Comparison of ENCODE assay signal across 8 cellular contexts in the genomic region with DNA sequence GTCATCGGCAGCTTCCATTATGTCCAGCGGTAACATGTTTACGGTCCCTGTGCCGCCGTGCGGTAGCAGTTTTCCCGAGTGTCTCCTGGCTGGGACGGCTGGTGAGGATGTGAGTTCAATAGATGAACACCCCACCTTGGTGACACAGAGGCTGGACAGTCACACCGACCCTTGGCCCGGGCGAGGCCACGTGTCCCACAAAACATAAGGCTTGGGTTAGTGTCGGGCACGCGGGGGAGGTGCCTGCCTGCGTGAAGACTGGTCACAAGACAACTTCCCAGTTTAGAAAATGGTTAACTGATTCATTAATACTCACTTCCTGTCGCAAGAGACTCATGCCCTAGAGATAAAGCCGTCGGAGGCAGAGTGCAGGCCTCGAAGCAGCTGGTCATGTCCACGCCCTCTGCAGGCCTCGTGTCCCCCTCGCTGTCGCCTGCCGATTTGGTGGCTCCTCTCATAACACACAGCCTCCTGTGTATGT. TPM values are rescaled to one million over a fixed set of nuclear protein-coding genes. Genes with fewer than 3 reads are reported as not detected.
DNase-seq lines count a peak whose midpoint lies in the region; ATAC-seq and TF ChIP-seq lines count a peak whose summit lies in the region.

No MANE protein-coding gene starts in this region.

- POLR2A ChIA-PET in MCF 10A (lab: Yijun Ruan, JAX): no interaction called here

- peaks cover 33% of the 10 kb centered on the region for H3K36me3 Mint-ChIP-seq in activated CD4-positive, alpha-beta T cell treated with anti-CD3 and anti-CD28 coated beads, Interleukin-2, amount 10 ng/mL, durations not matched to agents 24 days and 14 days (ENCODE audit: low read depth)
- H3K36me3 Mint-ChIP-seq in MCF 10A (ENCODE audit: insufficient read depth, unreplicated experiment): no peaks in the 10 kb centered on the region
- H3K36me3 Mint-ChIP-seq in memory B cell: peaks cover 21% of the 10 kb centered on the region

- no peak for DNase-seq in activated CD4-positive, alpha-beta T cell treated with anti-CD3 and anti-CD28 coated beads, Interleukin-2, amount 10 ng/mL, durations not matched to agents 24 days and 14 days
- no peak for DNase-seq in activated CD4-positive, alpha-beta T cell treated with anti-CD3 and anti-CD28 coated beads for 1 hour
- DNase-seq in NOMO-1 treated with DMSO at 0.1 percent for 48 hours (lab: John Stamatoyannopoulos, UW; ENCODE audit: unreplicated experiment) (peak; percentile 93), MCF 10A (ENCODE audit: unreplicated experiment) (peak; percentile 53), memory B cell (ENCODE audit: low spot score in 2 of 2) (no peak), NCI-H1105 treated with DMSO at 0.1 percent for 48 hours (lab: John Stamatoyannopoulos, UW) (no peak), SK-N-DZ (ENCODE audit: low spot score) (no peak)

- CTCF ChIA-PET in MCF 10A (lab: Yijun Ruan, JAX): interaction anchor here (0.6 kb wide), 1 partner anchor 526 kb away, joined by 3 read pairs; no protein-coding TSS in a partner anchor

- TF ChIP-seq CTCF in MCF 10A (IDR thresholded peaks at IDR 0.05; ENCODE audit: unreplicated experiment): no peak

- peaks cover 47% of the 10 kb centered on the region for H3K4me1 Mint-ChIP-seq in activated CD4-positive, alpha-beta T cell treated with anti-CD3 and anti-CD28 coated beads, Interleukin-2, amount 10 ng/mL, durations not matched to agents 24 days and 14 days
- H3K4me1 Mint-ChIP-seq in MCF 10A (ENCODE audit: insufficient read depth, unreplicated experiment) (peaks cover 9% of the 10 kb centered on the region), memory B cell (peaks cover 48% of the 10 kb centered on the region)

- intact Hi-C loops in activated CD4-positive, alpha-beta T cell treated with anti-CD3 and anti-CD28 coated beads, Interleukin-2, amount 10 ng/mL, durations not matched to agents 24 days and 14 days (cut with micrococcal nuclease): loop anchor here (2.0 kb wide), 1 partner anchor 14 kb away; no protein-coding TSS in a partner anchor
- intact Hi-C loops in MCF 10A (cut with micrococcal nuclease): no loop called here

- ATAC-seq in memory B cell (ENCODE audit: low read depth): peak; percentile 34
- ATAC-seq in HG03135 (IDR thresholded peaks at IDR 0.05; ENCODE audit: unreplicated experiment): no peak

- H3K27me3 Mint-ChIP-seq in activated CD4-positive, alpha-beta T cell treated with anti-CD3 and anti-CD28 coated beads, Interleukin-2, amount 10 ng/mL, durations not matched to agents 24 days and 14 days: no peaks in the 10 kb centered on the region
- H3K27me3 Mint-ChIP-seq in MCF 10A (ENCODE audit: insufficient read depth, unreplicated experiment) (no peaks in the 10 kb centered on the region), memory B cell (no peaks in the 10 kb centered on the region)

- H3K4me3 Mint-ChIP-seq in activated CD4-positive, alpha-beta T cell treated with anti-CD3 and anti-CD28 coated beads, Interleukin-2, amount 10 ng/mL, durations not matched to agents 24 days and 14 days: peak overlapping the region; percentile 23
- H3K4me3 Mint-ChIP-seq in MCF 10A (ENCODE audit: unreplicated experiment): no peak overlapping the region
- H3K4me3 Mint-ChIP-seq in memory B cell: peak overlapping the region; percentile 0

- no peaks in the 10 kb centered on the region for H3K9me3 Mint-ChIP-seq in activated CD4-positive, alpha-beta T cell treated with anti-CD3 and anti-CD28 coated beads, Interleukin-2, amount 10 ng/mL, durations not matched to agents 24 days and 14 days
- H3K9me3 Mint-ChIP-seq in MCF 10A (ENCODE audit: unreplicated experiment) (no peaks in the 10 kb centered on the region), memory B cell (no peaks in the 10 kb centered on the region)

- H3K27ac Mint-ChIP-seq in activated CD4-positive, alpha-beta T cell treated with anti-CD3 and anti-CD28 coated beads, Interleukin-2, amount 10 ng/mL, durations not matched to agents 24 days and 14 days: no peak overlapping the region
- H3K27ac Mint-ChIP-seq in MCF 10A (ENCODE audit: low read depth, unreplicated experiment): peak overlapping the region; percentile 40
- peak overlapping the region; percentile 80 for H3K27ac Mint-ChIP-seq in memory B cell

- no TSS peak for BruUV-seq in MCF 10A (replicated peaks; lab: Mats Ljungman, UMichigan)

RNA-seq across cellular contexts. Expression of gene RASA3, which starts 17.2 kb away (rescaled TPM):
- total RNA-seq in activated CD4-positive, alpha-beta T cell treated with anti-CD3 and anti-CD28 coated beads, Interleukin-2, amount 10 ng/mL, durations not matched to agents 24 days and 14 days: 15.9 TPM in 2 replicates
- 9.1 and 12.1 TPM in 2 replicates for total RNA-seq in MCF 10A (2022)
- 14.5 and 15.7 TPM in 2 replicates for polyA plus RNA-seq in SK-N-DZ (2014; cell fraction: cytosol; rRNA removed)
- polyA plus RNA-seq in SK-N-DZ (2014; cell fraction: nucleus; rRNA removed): 14.6 and 15.5 TPM in 2 replicates

Comparison
In these comparisons a context has a peak if more than half of its experiments do, and no peak if none do; other contexts are left out.
1. DNase-seq: peak in NOMO-1 treated with DMSO at 0.1 percent for 48 hours (single experiment) and MCF 10A (single experiment); none in activated CD4-positive, alpha-beta T cell treated with anti-CD3 and anti-CD28 coated beads, Interleukin-2, amount 10 ng/mL, durations not matched to agents 24 days and 14 days (single experiment), activated CD4-positive, alpha-beta T cell treated with anti-CD3 and anti-CD28 coated beads for 1 hour (single experiment), memory B cell (0 of 2), NCI-H1105 treated with DMSO at 0.1 percent for 48 hours (single experiment) and SK-N-DZ (single experiment).